ENCODE assay signal across 18 cellular contexts in the genomic region with DNA sequence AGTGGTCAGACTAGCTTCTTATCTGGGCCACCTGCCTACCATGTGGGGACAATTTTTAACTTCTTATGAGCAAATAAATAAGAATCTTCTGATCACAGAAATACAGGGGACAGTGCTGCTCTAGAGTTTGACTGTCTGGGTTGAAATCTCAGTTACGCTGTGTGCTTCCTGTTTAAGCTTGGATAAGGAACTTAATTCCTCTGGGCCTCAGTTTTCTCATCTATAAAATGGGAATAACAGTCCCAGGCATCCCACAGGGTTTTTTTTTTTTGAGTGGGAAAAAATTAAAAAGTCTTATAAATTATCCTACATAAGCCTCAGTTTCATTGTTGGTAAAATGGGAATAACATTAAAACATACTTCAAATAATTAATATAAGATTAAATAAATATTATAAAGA.
DNase-seq lines count a peak whose midpoint lies in the region; ATAC-seq and TF ChIP-seq lines count a peak whose summit lies in the region.
"Had no signal": no experiment of that assay in that cellular context is flagged by ENCODE, and none has a peak within 500 bp of the region (broad histone marks: within the 10 kb centered on the region; RNA-seq: fewer than 3 reads in every experiment).

No MANE protein-coding gene starts in this region.

- H3K4me3 Mint-ChIP-seq in T-helper 17 cell (no peak overlapping the region), H9 (no peak overlapping the region)
- H3K4me3 Mint-ChIP-seq: B cell; CD4-positive, alpha-beta T cell; CD8-positive, alpha-beta T cell had no signal

- H3K27ac Mint-ChIP-seq in T-helper 17 cell (peak overlapping the region; percentile 87), H9 (no peak overlapping the region)
- H3K27ac Mint-ChIP-seq: B cell had no signal

- no peak overlapping the region for H2BK15ac ChIP-seq in neuronal stem cell (ENCODE audit: low read length)
- H2BK15ac ChIP-seq in H9 (ENCODE audit: low read depth, low read length), result no peak overlapping the region

- H3T11ph ChIP-seq in H9 (ENCODE audit: low read length), result no peak overlapping the region

- ATAC-seq in heart right ventricle (no peak), T-helper 17 cell (no peak)
- ATAC-seq: A549; CD8-positive, alpha-beta T cell had no signal

- H2BK5ac ChIP-seq in neuronal stem cell (ENCODE audit: low read length) (no peak overlapping the region), H9 (ENCODE audit: insufficient read length, low read length) (no peak overlapping the region)

- H3K4me3 ChIP-seq in left ventricle myocardium inferior (no peak overlapping the region), heart right ventricle (no peak overlapping the region), neuronal stem cell (ENCODE audit: low read length in 2 of 2) (no peak overlapping the region), tibial artery (no peak overlapping the region)
- H3K4me3 ChIP-seq: A549; BLaER1 treated with 17β-estradiol and CSF1 and Interleukin-3, amounts not matched to agents 10 nM and 100 nM had no signal

- no peak for DNase-seq in left ventricle myocardium inferior
- DNase-seq in heart right ventricle, result no peak
- no peak for DNase-seq in T-helper 17 cell
- no peak for DNase-seq in neuronal stem cell (ENCODE audit: low spot score)
- DNase-seq in tibial artery, result no peak
- no peak for DNase-seq in H9
- DNase-seq: AML-193; Caco-2; Calu3; CD4-positive, alpha-beta T cell; CD8-positive, alpha-beta T cell; DMS79 treated with DMSO at 0.1 percent for 48 hours; GF-D8 had no signal

- H2AFZ ChIP-seq in neuronal stem cell (ENCODE audit: low read length) (no peak overlapping the region), H9 (ENCODE audit: low read length) (no peak overlapping the region)

- H3K79me1 ChIP-seq in neuronal stem cell (ENCODE audit: low read depth, low read length) (no peaks in the 10 kb centered on the region), H9 (ENCODE audit: insufficient read depth, low read depth, low read length, poor library complexity, severe bottlenecking) (no peaks in the 10 kb centered on the region)

- H4K91ac ChIP-seq in neuronal stem cell (ENCODE audit: low read depth, low read length, poor library complexity), result no peak overlapping the region
- no peak overlapping the region for H4K91ac ChIP-seq in H9 (ENCODE audit: insufficient read length, low read depth, low read length)

- H3K27ac ChIP-seq in left ventricle myocardium inferior (replicated peaks) (peak overlapping the region; percentile 42), heart right ventricle (peak overlapping the region in 1 of 10 donors; percentile 66), neuronal stem cell (replicated peaks; ENCODE audit: low read length) (no peak overlapping the region), tibial artery (no peak overlapping the region), H9 (ENCODE audit: insufficient read length, low read depth, low read length) (no peak overlapping the region)
- H3K27ac ChIP-seq: 22Rv1; A549; BLaER1 treated with 17β-estradiol and CSF1 and Interleukin-3, amounts not matched to agents 10 nM and 100 nM; C4-2B had no signal

- H3K56ac ChIP-seq in H9 (ENCODE audit: insufficient read length, low read depth, low read length), result no peak overlapping the region

- H3K9ac ChIP-seq in neuronal stem cell (ENCODE audit: low read depth, low read length, poor library complexity), result peak overlapping the region; percentile 51
- no peak overlapping the region for H3K9ac ChIP-seq in H9 (ENCODE audit: extremely low read depth, insufficient read length, low read length)
- H3K9ac ChIP-seq: BLaER1 treated with 17β-estradiol and CSF1 and Interleukin-3, amounts not matched to agents 10 nM and 100 nM had no signal

- H2BK12ac ChIP-seq in neuronal stem cell (ENCODE audit: low read length) (no peak overlapping the region), H9 (ENCODE audit: insufficient read length, low read depth, low read length) (no peak overlapping the region)

- no peak overlapping the region for H2BK20ac ChIP-seq in H9 (ENCODE audit: low read depth, low read length, poor library complexity, severe bottlenecking)

- TF ChIP-seq CTCF in left ventricle myocardium inferior (IDR thresholded peaks at IDR 0.05; ENCODE audit: borderline replicate concordance) (no peak), heart right ventricle (IDR thresholded peaks at IDR 0.05) (no peak), tibial artery (IDR thresholded peaks at IDR 0.05) (no peak), H9 (conservative IDR thresholded peaks at IDR 0.05) (no peak)

- no peaks in the 10 kb centered on the region for H3K79me2 ChIP-seq in H9 (ENCODE audit: insufficient read depth, low read length)

- H3K23ac ChIP-seq in neuronal stem cell (ENCODE audit: low read depth, low read length, poor library complexity) (no peak overlapping the region), H9 (ENCODE audit: insufficient read length, low read depth, low read length) (no peak overlapping the region)

- H3K27me3 ChIP-seq in left ventricle myocardium inferior (ENCODE audit: low read depth) (no peaks in the 10 kb centered on the region), heart right ventricle (no peaks in the 10 kb centered on the region), neuronal stem cell (ENCODE audit: control insufficient read depth in 3 of 3, insufficient read depth in 3 of 3, low read depth in 1 of 3, low read length in 3 of 3) (no peaks in the 10 kb centered on the region), tibial artery (no peaks in the 10 kb centered on the region), H9 (ENCODE audit: insufficient read depth, low read length) (no peaks in the 10 kb centered on the region)
- H3K27me3 ChIP-seq: BLaER1 treated with 17β-estradiol and CSF1 and Interleukin-3, amounts not matched to agents 10 nM and 100 nM had no signal

- no peaks in the 10 kb centered on the region for H3K9me3 Mint-ChIP-seq in H9
- H3K9me3 Mint-ChIP-seq: CD4-positive, alpha-beta T cell; CD8-positive, alpha-beta T cell had no signal

- peaks cover 11% of the 10 kb centered on the region for H3K4me1 Mint-ChIP-seq in T-helper 17 cell
- H3K4me1 Mint-ChIP-seq in H9, result peaks cover 4 to 7% of the 10 kb centered on the region in 2 experiments; a peak in 3 of 4 replicates
- H3K4me1 Mint-ChIP-seq: B cell had no signal

- H3K14ac ChIP-seq in neuronal stem cell (ENCODE audit: low read length) (no peak overlapping the region), H9 (ENCODE audit: insufficient read depth, low read length) (no peak overlapping the region)

- H3K36me3 ChIP-seq in left ventricle myocardium inferior (peaks cover 100% of the 10 kb centered on the region), heart right ventricle (peaks cover 0 to 100% (median 78%) of the 10 kb centered on the region in 9 donors), neuronal stem cell (replicated peaks in 1 of 2; ENCODE audit: control insufficient read depth in 2 of 2, insufficient read depth in 2 of 2, low read length in 2 of 2) (no peaks in the 10 kb centered on the region), tibial artery (peaks cover 63 to 81% (median 73%) of the 10 kb centered on the region in 3 donors)

- H4K20me1 ChIP-seq in H9 (ENCODE audit: control insufficient read depth, insufficient read depth, insufficient read length), result no peaks in the 10 kb centered on the region
- H4K20me1 ChIP-seq: BLaER1 treated with 17β-estradiol and CSF1 and Interleukin-3, amounts not matched to agents 10 nM and 100 nM had no signal

- peaks cover 33% of the 10 kb centered on the region for H3K4me1 ChIP-seq in left ventricle myocardium inferior
- peaks cover 0 to 30% (median 10%) of the 10 kb centered on the region in 9 donors for H3K4me1 ChIP-seq in heart right ventricle
- H3K4me1 ChIP-seq in neuronal stem cell (ENCODE audit: control insufficient read depth in 2 of 2, insufficient read depth in 1 of 2, low read depth in 1 of 2, low read length in 2 of 2), result no peaks in the 10 kb centered on the region
- peaks cover 0 to 22% (median 3%) of the 10 kb centered on the region in 4 donors for H3K4me1 ChIP-seq in tibial artery
- no peaks in the 10 kb centered on the region for H3K4me1 ChIP-seq in H9 (ENCODE audit: insufficient read depth, low read length)
- H3K4me1 ChIP-seq: A549, Caco-2 had no signal

- no peaks in the 10 kb centered on the region for H3K27me3 Mint-ChIP-seq in T-helper 17 cell
- H3K27me3 Mint-ChIP-seq in H9 (ENCODE audit: low read depth), result no peaks in the 10 kb centered on the region
- H3K27me3 Mint-ChIP-seq: B cell; CD4-positive, alpha-beta T cell had no signal

- H3K23me2 ChIP-seq in H9 (ENCODE audit: insufficient read length, low read depth, low read length, poor library complexity, severe bottlenecking), result no peaks in the 10 kb centered on the region

- intact Hi-C loops in left ventricle myocardium inferior (cut with micrococcal nuclease) (no loop called here), heart right ventricle (cut with DNase I) (loop anchor here in 1 of 10 donors (10.0 kb wide), 1 partner anchor 116 kb away; no protein-coding TSS in a partner anchor), tibial artery (cut with DNase I; ENCODE audit: low total_unique reads) (loop anchor here (10.0 kb wide), 1 partner anchor 116 kb away; no protein-coding TSS in a partner anchor)

- no peak overlapping the region for H4K5ac ChIP-seq in H9 (ENCODE audit: insufficient read length, low read depth, low read length)

- no peaks in the 10 kb centered on the region for H3K9me3 ChIP-seq in left ventricle myocardium inferior (replicated peaks)
- no peaks in the 10 kb centered on the region for H3K9me3 ChIP-seq in heart right ventricle
- no peaks in the 10 kb centered on the region for H3K9me3 ChIP-seq in T-helper 17 cell (ENCODE audit: control insufficient read depth, low read length, poor library complexity, severe bottlenecking)
- no peaks in the 10 kb centered on the region for H3K9me3 ChIP-seq in neuronal stem cell (replicated peaks in 1 of 2; ENCODE audit: control insufficient read depth in 2 of 2, insufficient read depth in 1 of 2, low read depth in 1 of 2, low read length in 2 of 2)
- no peaks in the 10 kb centered on the region for H3K9me3 ChIP-seq in tibial artery
- H3K9me3 ChIP-seq in H9 (ENCODE audit: control insufficient read depth, low read depth, low read length), result no peaks in the 10 kb centered on the region
- H3K9me3 ChIP-seq: A549; BLaER1 treated with 17β-estradiol and CSF1 and Interleukin-3, amounts not matched to agents 10 nM and 100 nM; Caco-2 had no signal

- no peak overlapping the region for H3K4me2 ChIP-seq in neuronal stem cell (ENCODE audit: insufficient read depth, low read length, poor library complexity, severe bottlenecking)
- H3K4me2 ChIP-seq in H9 (ENCODE audit: insufficient read depth, insufficient read length, low read length), result no peak overlapping the region
- H3K4me2 ChIP-seq: A549; BLaER1 treated with 17β-estradiol and CSF1 and Interleukin-3, amounts not matched to agents 10 nM and 100 nM had no signal

- H4K8ac ChIP-seq in neuronal stem cell (ENCODE audit: low read depth, low read length), result no peak overlapping the region
- no peak overlapping the region for H4K8ac ChIP-seq in H9 (replicated peaks; ENCODE audit: insufficient read length, low read depth, low read length)

- 95 to 98% methylated on average over 1 of the region's 1 CpG for WGBS in heart right ventricle, 2 donors
- WGBS in neuronal stem cell (ENCODE audit: extremely low coverage in 2 of 2, insufficient read length in 2 of 2, insufficient replicate concordance in 1 of 2), 2 donors, result no CpG with 5 or more reads among the region's 1 CpG
- no CpG with 5 or more reads among the region's 1 CpG for WGBS in H9 (ENCODE audit: extremely low coverage, insufficient read length, low lambda C conversion rate)

- peaks cover 16% of the 10 kb centered on the region for H3K36me3 Mint-ChIP-seq in T-helper 17 cell (ENCODE audit: low read depth)
- no peaks in the 10 kb centered on the region for H3K36me3 Mint-ChIP-seq in H9 (ENCODE audit: insufficient read depth in 1 of 3, low read depth in 3 of 3)

- no peak overlapping the region for H3K4ac ChIP-seq in neuronal stem cell (ENCODE audit: low read length)
- no peak overlapping the region for H3K4ac ChIP-seq in H9 (ENCODE audit: low read depth, low read length)

- no peak overlapping the region for H3K18ac ChIP-seq in neuronal stem cell (ENCODE audit: low read length)
- H3K18ac ChIP-seq in H9 (ENCODE audit: insufficient read length, low read depth, low read length), result no peak overlapping the region

- H2BK120ac ChIP-seq in neuronal stem cell (ENCODE audit: low read depth, low read length), result no peak overlapping the region
- no peak overlapping the region for H2BK120ac ChIP-seq in H9 (ENCODE audit: low read depth, low read length, poor library complexity, severe bottlenecking)

- H2AK5ac ChIP-seq in neuronal stem cell (ENCODE audit: low read depth, low read length), result no peak overlapping the region
- H2AK5ac ChIP-seq in H9 (ENCODE audit: insufficient read length, low read length), result no peak overlapping the region
